Comparison of ENCODE assay signal across 8 cellular contexts in genomic region chr18:13137041-13137938, GRCh38.
DNase-seq lines count a peak whose midpoint lies in the region; ATAC-seq and TF ChIP-seq lines count a peak whose summit lies in the region.

No MANE protein-coding gene starts in this region.

- DNase-seq in OCI-LY7 (ENCODE audit: low spot score) (no peak), adipocyte (ENCODE audit: low read depth) (peak; percentile 63), right cardiac atrium (peak; percentile 56 to 81 (median 77)), retinal pigment epithelial cell (ENCODE audit: low read depth) (no peak), SW 1271 (lab: John Stamatoyannopoulos, UW) (no peak), GOT3 (lab: John Stamatoyannopoulos, UW) (no peak)

- BruUV-seq in OCI-LY7 (replicated peaks; lab: Mats Ljungman, UMichigan): no TSS peak

- intact Hi-C loops in OCI-LY7 (cut with micrococcal nuclease; ENCODE audit: unreplicated experiment) (no loop called here), right cardiac atrium (cut with DNase I) (no loop called here)

- POLR2A ChIA-PET in OCI-LY7 (lab: Charles Lee): no interaction called here

- peak overlapping the region; percentile 71 for H3K4me3 ChIP-seq in DOHH2 (ENCODE audit: low read length)
- no peak overlapping the region for H3K4me3 ChIP-seq in OCI-LY7 (ENCODE audit: low read depth, low read length, poor library complexity, severe bottlenecking)
- H3K4me3 ChIP-seq in adipocyte (ENCODE audit: low read length): peak overlapping the region; percentile 90
- H3K4me3 ChIP-seq in right cardiac atrium (ENCODE audit: low read length): peak overlapping the region; percentile 57
- H3K4me3 ChIP-seq in retinal pigment epithelial cell (ENCODE audit: low read length): peak overlapping the region; percentile 46

- TF ChIP-seq CTCF in DOHH2 (IDR thresholded peaks at IDR 0.05; ENCODE audit: low read depth, low read length, poor library complexity, severe bottlenecking) (no peak), OCI-LY7 (conservative IDR thresholded peaks at IDR 0.05; ENCODE audit: low read length) (no peak), retinal pigment epithelial cell (conservative IDR thresholded peaks at IDR 0.05; ENCODE audit: low read depth, low read length) (no peak)

- H3K9me2 ChIP-seq in DOHH2 (replicated peaks; ENCODE audit: control insufficient read depth, low read length) (no peaks in the 10 kb centered on the region), OCI-LY7 (ENCODE audit: insufficient read depth, low read length) (no peaks in the 10 kb centered on the region)

- peak overlapping the region; percentile 87 for H3K4me2 ChIP-seq in DOHH2 (ENCODE audit: low read length)
- H3K4me2 ChIP-seq in OCI-LY7 (ENCODE audit: low read length): peak overlapping the region; percentile 66; the same call in 1 of the 2 replicates

- H3K9me3 ChIP-seq in DOHH2 (ENCODE audit: control insufficient read depth, insufficient read depth, low read length) (no peaks in the 10 kb centered on the region), OCI-LY7 (ENCODE audit: low read length) (no peaks in the 10 kb centered on the region), adipocyte (ENCODE audit: control insufficient read depth, low read length) (no peaks in the 10 kb centered on the region), right cardiac atrium (ENCODE audit: control insufficient read depth, low read length) (no peaks in the 10 kb centered on the region)

- CTCF ChIA-PET in OCI-LY7 (lab: Charles Lee; ENCODE audit: unreplicated experiment): no interaction called here

- WGBS in right cardiac atrium: 9% methylated on average over 69 of the region's 69 CpGs

- H3K36me3 ChIP-seq in DOHH2 (ENCODE audit: control insufficient read depth, low read length) (no peaks in the 10 kb centered on the region), OCI-LY7 (ENCODE audit: insufficient read depth, low read length) (no peaks in the 10 kb centered on the region), adipocyte (ENCODE audit: control insufficient read depth, insufficient read depth, low read length, severe bottlenecking) (no peaks in the 10 kb centered on the region)

- H4K20me1 ChIP-seq in DOHH2 (ENCODE audit: control insufficient read depth, insufficient read depth, low read depth, low read length) (no peaks in the 10 kb centered on the region), OCI-LY7 (ENCODE audit: insufficient read depth, low read length) (no peaks in the 10 kb centered on the region)

- H3K27ac ChIP-seq in DOHH2 (ENCODE audit: low read depth, low read length) (no peak overlapping the region), OCI-LY7 (ENCODE audit: low read depth, low read length, poor library complexity, severe bottlenecking) (no peak overlapping the region), right cardiac atrium (ENCODE audit: low read length) (peak overlapping the region; percentile 33)

- H3K79me2 ChIP-seq in DOHH2 (ENCODE audit: control insufficient read depth, low read length) (no peaks in the 10 kb centered on the region), OCI-LY7 (ENCODE audit: insufficient read depth, low read depth, low read length) (no peaks in the 10 kb centered on the region)

- H2AFZ ChIP-seq in OCI-LY7 (ENCODE audit: low read length): no peak overlapping the region

- H3K4me1 ChIP-seq in DOHH2 (ENCODE audit: control insufficient read depth, low read length) (peaks cover 17% of the 10 kb centered on the region), OCI-LY7 (ENCODE audit: insufficient read depth, low read length, poor library complexity, severe bottlenecking) (no peaks in the 10 kb centered on the region), adipocyte (ENCODE audit: control insufficient read depth, insufficient read depth, low read length) (peaks cover 10% of the 10 kb centered on the region), right cardiac atrium (ENCODE audit: control insufficient read depth, insufficient read depth, low read length) (peaks cover 2% of the 10 kb centered on the region)

- H3K27me3 ChIP-seq in DOHH2 (ENCODE audit: control insufficient read depth, low read length): peaks cover 43% of the 10 kb centered on the region
- H3K27me3 ChIP-seq in adipocyte (replicated peaks; ENCODE audit: control insufficient read depth, insufficient read depth, low read length): no peaks in the 10 kb centered on the region
- H3K27me3 ChIP-seq in right cardiac atrium (ENCODE audit: control insufficient read depth, insufficient read depth): no peaks in the 10 kb centered on the region

- ATAC-seq in GM21786 (IDR thresholded peaks at IDR 0.05; ENCODE audit: unreplicated experiment): peak; percentile 35
- peak; percentile 61 to 64 for ATAC-seq in right cardiac atrium

- H3K9ac ChIP-seq in adipocyte (ENCODE audit: low read length): peak overlapping the region; percentile 90

- no peaks in the 10 kb centered on the region for H3F3A ChIP-seq in DOHH2 (ENCODE audit: control insufficient read depth, insufficient read depth)

Comparison
In these comparisons a context has a peak if more than half of its experiments do, and no peak if none do; other contexts are left out.
1. DNase-seq: peak in adipocyte (single experiment) and right cardiac atrium (3 of 3); none in OCI-LY7 (single experiment), retinal pigment epithelial cell (single experiment), SW 1271 (0 of 2) and GOT3 (single experiment).